Comparison of ENCODE assay signal across 8 cellular contexts in the genomic region with DNA sequence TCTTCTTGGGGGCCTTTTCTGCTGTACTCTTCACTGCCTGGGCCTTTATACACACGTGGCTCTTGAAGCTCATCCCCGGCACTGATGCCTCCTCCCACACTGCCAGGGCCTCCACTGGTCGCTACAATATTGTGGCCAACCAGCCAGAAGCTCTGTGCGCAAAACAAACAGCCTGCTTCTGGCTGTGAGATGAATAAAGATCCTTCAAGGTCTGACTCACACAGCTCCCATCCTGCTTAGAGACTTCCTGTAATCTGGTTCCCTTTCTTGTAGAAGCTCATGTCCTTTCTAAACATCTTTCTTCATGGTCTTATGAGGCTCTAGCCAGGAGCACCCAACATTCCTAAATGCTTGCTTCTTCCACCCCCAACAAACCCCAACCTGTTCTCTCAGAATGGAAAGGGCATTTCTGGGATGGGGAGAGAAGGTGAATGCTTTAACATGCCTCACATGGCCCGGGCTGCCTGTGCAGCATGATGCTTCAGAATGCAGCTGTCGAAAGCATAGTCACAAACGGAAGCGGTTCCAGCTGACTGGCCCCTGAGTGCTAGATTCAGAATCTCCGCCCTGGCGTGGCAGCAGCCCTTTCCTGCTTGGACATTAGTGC. TPM values are rescaled to one million over a fixed set of nuclear protein-coding genes. Genes with fewer than 3 reads are reported as not detected.
DNase-seq lines count a peak whose midpoint lies in the region; ATAC-seq and TF ChIP-seq lines count a peak whose summit lies in the region.

No MANE protein-coding gene starts in this region.

- H3K9me3 ChIP-seq in psoas muscle: no peaks in the 10 kb centered on the region

- CTCF ChIA-PET in activated CD4-positive, alpha-beta memory T cell treated with anti-CD3 and anti-CD28 coated beads for 36 hours (lab: Charles Lee): interaction anchor here (1.0 to 1.1 kb wide), 3 partner anchors 14 to 219 kb away, joined by 3 to 5 read pairs (median 4); no protein-coding TSS in a partner anchor

- DNase-seq in activated CD4-positive, CD25-positive, alpha-beta regulatory T cell treated with anti-CD3 and anti-CD28 coated beads, Interleukin-2, amount 50 U/mL, for 72 hours: no peak
- DNase-seq in M059J (ENCODE audit: low read depth): peak; percentile 93
- peak; percentile 76 for DNase-seq in activated CD4-positive, alpha-beta memory T cell treated with anti-CD3 and anti-CD28 coated beads for 36 hours
- peak; percentile 95 for DNase-seq in foreskin melanocyte
- DNase-seq in psoas muscle: peak; percentile 71 to 78
- DNase-seq in iPS-NIHi7 (ENCODE audit: extremely low spot score): no peak

- no peak overlapping the region for H3K4me3 ChIP-seq in psoas muscle

- ATAC-seq in activated CD4-positive, CD25-positive, alpha-beta regulatory T cell treated with anti-CD3 and anti-CD28 coated beads, Interleukin-2, amount 50 U/mL, for 24 hours: peak; percentile 80 to 85
- ATAC-seq in GM21825 (IDR thresholded peaks at IDR 0.05; ENCODE audit: unreplicated experiment) (peak; percentile 95), psoas muscle (peak; percentile 39 to 82 (median 71))

- 22 to 38% (median 25%) methylated on average over 10 of the region's 10 CpGs for WGBS in psoas muscle, 3 donors

- no peaks in the 10 kb centered on the region for H3K4me1 ChIP-seq in psoas muscle

- H3K27ac ChIP-seq in psoas muscle: peak overlapping the region; percentile 64

- H3K36me3 ChIP-seq in psoas muscle (ENCODE audit: insufficient read depth in 1 of 2, low read depth in 1 of 2): no peaks in the 10 kb centered on the region

- peaks cover 0 to 2% (median 0%) of the 10 kb centered on the region in 3 donors for H3K27me3 ChIP-seq in psoas muscle (ENCODE audit: insufficient read depth in 3 of 3, low read length in 2 of 3)

- H3K27ac Mint-ChIP-seq in activated CD4-positive, alpha-beta memory T cell treated with anti-CD3 and anti-CD28 coated beads for 36 hours: peak overlapping the region; percentile 90

- H3K4me1 Mint-ChIP-seq in activated CD4-positive, alpha-beta memory T cell treated with anti-CD3 and anti-CD28 coated beads for 36 hours (ENCODE audit: low read depth): peaks cover 18% of the 10 kb centered on the region

- no peaks in the 10 kb centered on the region for H3K36me3 Mint-ChIP-seq in activated CD4-positive, alpha-beta memory T cell treated with anti-CD3 and anti-CD28 coated beads for 36 hours

- no peak overlapping the region for H3K4me3 Mint-ChIP-seq in activated CD4-positive, alpha-beta memory T cell treated with anti-CD3 and anti-CD28 coated beads for 36 hours

- TF ChIP-seq CTCF in psoas muscle (IDR thresholded peaks at IDR 0.05): no peak

- H3K9me3 Mint-ChIP-seq in activated CD4-positive, alpha-beta memory T cell treated with anti-CD3 and anti-CD28 coated beads for 36 hours: no peaks in the 10 kb centered on the region

- intact Hi-C loops in activated CD4-positive, alpha-beta memory T cell treated with anti-CD3 and anti-CD28 coated beads for 36 hours (cut with micrococcal nuclease): loop anchor here (1.0 kb wide), 1 partner anchor 1598 kb away; no protein-coding TSS in a partner anchor
- intact Hi-C loops in psoas muscle (cut with DNase I): no loop called here

- H3K27me3 Mint-ChIP-seq in activated CD4-positive, alpha-beta memory T cell treated with anti-CD3 and anti-CD28 coated beads for 36 hours: peaks cover 2% of the 10 kb centered on the region

- POLR2A ChIA-PET in activated CD4-positive, alpha-beta memory T cell treated with anti-CD3 and anti-CD28 coated beads for 36 hours (lab: Charles Lee): interaction anchor here (0.6 to 1.4 kb wide), 2 partner anchors 17 to 25 kb away, joined by 3 to 4 read pairs; partner anchors contain the start of gene NRP2

RNA-seq across cellular contexts. Expression of gene NRP2, which starts 24.6 kb away (rescaled TPM):
- total RNA-seq in M059J (2014; rRNA removed; shearing (Covaris generic)): 62.0 and 84.6 TPM in 2 replicates
- total RNA-seq in activated CD4-positive, alpha-beta memory T cell treated with anti-CD3 and anti-CD28 coated beads for 36 hours: 1 to 10 TPM; 1.9 to 2.6 TPM
- total RNA-seq in psoas muscle: 1 to 10 TPM; 2.4 to 6.9 (median 5.9) TPM
- polyA plus RNA-seq in psoas muscle: 1 to 10 TPM in 1 of 3 donors, under 1 TPM in 2; 0.67 to 1.4 (median 0.77) TPM

Comparison
In these comparisons a context has a peak if more than half of its experiments do, and no peak if none do; other contexts are left out.
1. DNase-seq: peak in M059J (single experiment), activated CD4-positive, alpha-beta memory T cell treated with anti-CD3 and anti-CD28 coated beads for 36 hours (single experiment), foreskin melanocyte (single experiment) and psoas muscle (2 of 2); none in activated CD4-positive, CD25-positive, alpha-beta regulatory T cell treated with anti-CD3 and anti-CD28 coated beads, Interleukin-2, amount 50 U/mL, for 72 hours (single experiment) and iPS-NIHi7 (single experiment).
2. Peak in every context shown above with its lines, with median percentiles within 50 percentile points of each other: ATAC-seq.